Comparison of ENCODE assay signal across 26 cellular contexts in genomic region chr13:54368387-54368786, GRCh38.
"Had no signal": no experiment of that assay in that cellular context is flagged by ENCODE, and none has a peak within 500 bp of the region (broad histone marks: within the 10 kb centered on the region; RNA-seq: fewer than 3 reads in every experiment).

No MANE protein-coding gene starts in this region.

- H3K4me3 ChIP-seq: coronary artery, dorsolateral prefrontal cortex, esophagus muscularis mucosa, esophagus squamous epithelium, gastrocnemius medialis, gastroesophageal sphincter, heart left ventricle, heart right ventricle, hepatocyte had no signal

- H3K4me1 ChIP-seq: esophagus muscularis mucosa, esophagus squamous epithelium, foreskin keratinocyte, gastrocnemius medialis, gastroesophageal sphincter, heart left ventricle, heart right ventricle had no signal

- H3K4me3 Mint-ChIP-seq: dendritic cell treated with granulocyte-macrophage colony-stimulating factor and Interleukin-4, amounts not matched to agents 40 ng/mL and 50 ng/mL, for 4 days; effector memory CD8-positive, alpha-beta T cell; endodermal cell had no signal

- H3K36me3 ChIP-seq: esophagus muscularis mucosa, esophagus squamous epithelium, gastrocnemius medialis, gastroesophageal sphincter, heart left ventricle, heart right ventricle had no signal

- H2AFZ ChIP-seq: hepatocyte had no signal

- H3K9me3 ChIP-seq: esophagus muscularis mucosa, gastrocnemius medialis, gastroesophageal sphincter had no signal

- ATAC-seq: effector memory CD8-positive, alpha-beta T cell; esophagus mucosa; foreskin keratinocyte; gastrocnemius medialis; gastroesophageal sphincter; heart left ventricle; heart right ventricle had no signal

- H3K4me2 ChIP-seq: hepatocyte had no signal

- H3K27me3 Mint-ChIP-seq: dendritic cell treated with granulocyte-macrophage colony-stimulating factor and Interleukin-4, amounts not matched to agents 40 ng/mL and 50 ng/mL, for 4 days; effector memory CD8-positive, alpha-beta T cell had no signal

- H3K79me2 ChIP-seq: hepatocyte had no signal

- H3K27ac Mint-ChIP-seq: dendritic cell treated with granulocyte-macrophage colony-stimulating factor and Interleukin-4, amounts not matched to agents 40 ng/mL and 50 ng/mL, for 4 days; effector memory CD8-positive, alpha-beta T cell; endodermal cell had no signal

- DNase-seq: cortex of kidney; dermis blood vessel endothelial cell; dorsolateral prefrontal cortex; effector CD4-positive, alpha-beta T cell; effector CD8-positive, alpha-beta T cell; effector memory CD4-positive, alpha-beta T cell; effector memory CD8-positive, alpha-beta T cell; endodermal cell; erythroblast; esophagus squamous epithelium; foreskin fibroblast; foreskin keratinocyte; foreskin melanocyte; gastrocnemius medialis; glutamatergic neuron; head of caudate nucleus; heart left ventricle; heart right ventricle; hippocampal formation had no signal

- H3K27ac ChIP-seq: coronary artery, dorsolateral prefrontal cortex, epithelial cell of prostate, esophagus muscularis mucosa, esophagus squamous epithelium, foreskin keratinocyte, gastrocnemius medialis, gastroesophageal sphincter, heart left ventricle, heart right ventricle, hepatocyte had no signal

- H3K27me3 ChIP-seq: dorsolateral prefrontal cortex, esophagus muscularis mucosa, esophagus squamous epithelium, foreskin keratinocyte, gastrocnemius medialis, gastroesophageal sphincter, heart left ventricle, heart right ventricle, hepatocyte had no signal
